In genomic region chr2:241734208-241734466, GRCh38 we compare ENCODE assay signal across 8 cellular contexts. TPM values are rescaled to one million over a fixed set of nuclear protein-coding genes. Genes with fewer than 3 reads are reported as not detected.
A peak's percentile ranks its signal among the peaks of the same experiment; 100 is the strongest.
DNase-seq lines count a peak whose midpoint lies in the region; ATAC-seq and TF ChIP-seq lines count a peak whose summit lies in the region.

No MANE protein-coding gene starts in this region.

- TF ChIP-seq CTCF in A673 (conservative IDR thresholded peaks at IDR 0.05; ENCODE audit: low read depth, low read length) = no peak; the same call in 1 of the 2 replicates
- TF ChIP-seq CTCF in RWPE1 (conservative IDR thresholded peaks at IDR 0.05; ENCODE audit: low read depth) = no peak

- H3K4me1 ChIP-seq in A673 (ENCODE audit: insufficient read depth, low read length, poor library complexity, severe bottlenecking) (peaks cover 5% of the 10 kb centered on the region), right cardiac atrium (ENCODE audit: control insufficient read depth, insufficient read depth, low read length) (no peaks in the 10 kb centered on the region)

- peak; percentile 33 for ATAC-seq in GM21529 (IDR thresholded peaks at IDR 0.05; ENCODE audit: unreplicated experiment)
- ATAC-seq in right cardiac atrium = no peak

- POLR2A ChIA-PET in A673 (lab: Charles Lee; ENCODE audit: low non-redundant PET) (no interaction called here), RWPE1 (lab: Yijun Ruan, JAX; ENCODE audit: low non-redundant PET) (interaction anchor here (1.6 to 2.9 kb wide), 2 partner anchors 33 to 150 kb away, joined by 3 to 15 read pairs; partner anchors contain the start of gene ING5)

- DNase-seq in A673 (ENCODE audit: low spot score) (no peak), RWPE1 (ENCODE audit: low spot score) (no peak), right cardiac atrium (no peak), substantia nigra (lab: John Stamatoyannopoulos, UW) (no peak), NCI-H226 (no peak), Ammon's horn (ENCODE audit: low spot score) (no peak), NCI-H2227 (lab: John Stamatoyannopoulos, UW; ENCODE audit: unreplicated experiment) (no peak)

- H3K27ac ChIP-seq in A673 (ENCODE audit: low read depth, low read length, poor library complexity, severe bottlenecking) (peak overlapping the region; percentile 93), RWPE1 (peak overlapping the region; percentile 96), right cardiac atrium (ENCODE audit: low read length) (no peak overlapping the region), substantia nigra (ENCODE audit: low read depth, low read length, poor library complexity, severe bottlenecking) (peak overlapping the region; percentile 73)

- H3K4me3 ChIP-seq in A673 (ENCODE audit: low read depth, low read length, poor library complexity, severe bottlenecking) (peak overlapping the region; percentile 80), right cardiac atrium (ENCODE audit: low read length) (peak overlapping the region; percentile 74)

- H3K36me3 ChIP-seq in A673 (ENCODE audit: insufficient read depth, low read length, poor library complexity, severe bottlenecking) = peaks cover 6% of the 10 kb centered on the region

- intact Hi-C loops in A673 (cut with micrococcal nuclease; ENCODE audit: unreplicated experiment) = loop anchor here (2.0 kb wide), 1 partner anchor 147 kb away; no protein-coding TSS in a partner anchor
- intact Hi-C loops in right cardiac atrium (cut with DNase I) = loop anchor here in 3 of 4 donors (10.0 kb wide), 1 partner anchor 141 kb away; no protein-coding TSS in a partner anchor

- CTCF ChIA-PET in A673 (lab: Charles Lee) (interaction anchor here (0.6 to 0.7 kb wide), 2 partner anchors 68 to 69 kb away, joined by 3 read pairs; no protein-coding TSS in a partner anchor), RWPE1 (lab: Yijun Ruan, JAX) (interaction anchor here (0.7 to 1.1 kb wide), 2 partner anchors 24 to 144 kb away, joined by 3 read pairs; no protein-coding TSS in a partner anchor)

- no peaks in the 10 kb centered on the region for H3K9me3 ChIP-seq in A673 (ENCODE audit: low read depth, low read length, poor library complexity, severe bottlenecking)
- no peaks in the 10 kb centered on the region for H3K9me3 ChIP-seq in right cardiac atrium (ENCODE audit: control insufficient read depth, low read length)

- BruUV-seq in A673 (replicated peaks; lab: Mats Ljungman, UMichigan) = no TSS peak

- no peaks in the 10 kb centered on the region for H3K27me3 ChIP-seq in A673 (replicated peaks; ENCODE audit: insufficient read depth, low read depth, low read length, poor library complexity)
- no peaks in the 10 kb centered on the region for H3K27me3 ChIP-seq in right cardiac atrium (ENCODE audit: control insufficient read depth, insufficient read depth)

- WGBS in right cardiac atrium = 3% methylated on average over 25 of the region's 25 CpGs

RNA-seq across cellular contexts. Expression of gene D2HGDH, which starts 0.3 kb away (rescaled TPM):
- total RNA-seq in A673 (2021) (30.7 and 44.3 TPM in 2 replicates), right cardiac atrium (10 to 100 TPM; 16.1 to 22.3 (median 18.3) TPM)
- 16.0 TPM for polyA plus RNA-seq in right cardiac atrium

RNA-seq across cellular contexts. Expression of gene ING5, which starts 32.3 kb away (rescaled TPM):
- total RNA-seq in A673 (2021) = 70.3 and 75.5 TPM in 2 replicates
- total RNA-seq in right cardiac atrium = 10 to 100 TPM; 20.8 to 21.7 (median 21.0) TPM
- polyA plus RNA-seq in right cardiac atrium = 25.6 TPM

RNA-seq across cellular contexts. Expression of gene GAL3ST2, which starts 42.5 kb away (rescaled TPM):
- 5.0 and 5.3 TPM in 2 replicates for total RNA-seq in A673 (2021)
- total RNA-seq in right cardiac atrium = under 1 TPM in 2 of 4 donors, not detected in 2; 0.23 to 0.29 TPM
- polyA plus RNA-seq in right cardiac atrium = 0.09 TPM

RNA-seq across cellular contexts. Expression of gene DTYMK, which starts 47.5 kb away (rescaled TPM):
- total RNA-seq in A673 (2021) (139 TPM in 2 replicates), right cardiac atrium (10 to 100 TPM in 1 of 4 donors, 1 to 10 TPM in 3; 7.3 to 11.4 (median 9.1) TPM)
- 10.9 TPM for polyA plus RNA-seq in right cardiac atrium
